ENCODE assay signal across 10 cellular contexts in the genomic region with DNA sequence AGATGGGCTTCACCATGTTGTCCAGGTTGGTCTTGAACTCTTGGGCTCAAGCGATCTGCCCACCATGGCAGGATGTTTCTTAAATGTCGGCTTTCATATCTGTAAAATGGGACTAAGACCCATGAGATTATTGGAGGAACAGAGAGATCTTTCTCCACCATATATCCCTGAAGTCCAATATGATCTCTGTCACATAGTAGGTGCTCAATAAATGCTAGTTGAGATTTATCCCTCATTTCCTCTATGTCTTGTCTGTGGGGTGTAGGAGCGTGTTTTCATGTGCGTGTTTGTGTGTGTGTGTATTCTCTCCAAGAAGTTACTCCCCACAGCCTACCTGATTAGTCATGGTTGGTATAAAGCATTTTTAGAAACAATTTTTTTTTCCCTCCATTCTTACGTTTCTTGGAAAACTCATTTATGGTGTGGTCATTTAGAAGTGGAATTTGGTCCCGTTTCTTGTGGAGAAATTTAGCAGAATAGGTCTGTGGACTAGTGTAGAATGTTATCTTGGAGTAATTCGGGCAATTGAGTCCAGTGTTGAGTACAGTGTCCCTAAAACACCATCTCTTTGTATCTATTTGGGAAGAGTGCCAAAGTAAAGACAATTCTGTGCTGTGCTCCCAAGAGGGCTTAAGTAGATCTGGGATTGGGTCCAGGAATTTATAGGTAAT. TPM values are rescaled to one million over a fixed set of nuclear protein-coding genes. Genes with fewer than 3 reads are reported as not detected.
DNase-seq lines count a peak whose midpoint lies in the region; ATAC-seq and TF ChIP-seq lines count a peak whose summit lies in the region.
"Had no signal": no experiment of that assay in that cellular context is flagged by ENCODE, and none has a peak within 500 bp of the region (broad histone marks: within the 10 kb centered on the region; RNA-seq: fewer than 3 reads in every experiment).

No MANE protein-coding gene starts in this region.

- no TSS peak for BruUV-seq in PC-3 (replicated peaks; lab: Mats Ljungman, UMichigan)

- H3K4me1 ChIP-seq in HEK293 (ENCODE audit: control insufficient read depth, insufficient read depth, low read length) (peaks cover 19% of the 10 kb centered on the region), PC-3 (ENCODE audit: insufficient read depth, low read length) (peaks cover 4% of the 10 kb centered on the region), aorta (ENCODE audit: control insufficient read depth in 1 of 2, insufficient read depth in 2 of 2, low read length in 2 of 2) (peaks cover 0 to 6% of the 10 kb centered on the region in 2 donors), right atrium auricular region (peaks cover 0 to 31% of the 10 kb centered on the region in 2 donors)

- H3K79me2 ChIP-seq in PC-3 (ENCODE audit: low read length) = peaks cover 88% of the 10 kb centered on the region

- H4K20me1 ChIP-seq in PC-3 (ENCODE audit: low read length) = peaks cover 51% of the 10 kb centered on the region

- no peak overlapping the region for H3K4me3 ChIP-seq in HEK293 (ENCODE audit: low read depth, low read length)
- H3K4me3 ChIP-seq in PC-3 (ENCODE audit: low read length) = no peak overlapping the region
- H3K4me3 ChIP-seq in aorta (ENCODE audit: low read length in 2 of 2) = no peak overlapping the region
- H3K4me3 ChIP-seq in right atrium auricular region = no peak overlapping the region

- TF ChIP-seq CTCF in HEK293 (tag by site-specific recombination; IDR thresholded peaks at IDR 0.05) (no peak), PC-3 (conservative IDR thresholded peaks at IDR 0.05; ENCODE audit: low read depth, low read length) (no peak), right atrium auricular region (IDR thresholded peaks at IDR 0.05) (no peak)

- no peak for ATAC-seq in PC-3
- no peak for ATAC-seq in aorta (ENCODE audit: low FRiP score)
- no peak for ATAC-seq in HG03521 (IDR thresholded peaks at IDR 0.05; ENCODE audit: unreplicated experiment)

- POLR2A ChIA-PET in HEK293 (lab: Yijun Ruan, JAX) = no interaction called here
- POLR2A ChIA-PET in PC-3 (lab: Charles Lee; ENCODE audit: unreplicated experiment) = no interaction called here

- H2AFZ ChIP-seq in PC-3 (ENCODE audit: low read length) = no peak overlapping the region

- intact Hi-C loops in PC-3 (cut with micrococcal nuclease) (no loop called here), aorta (cut with DNase I) (no loop called here)

- no peaks in the 10 kb centered on the region for H3K9me2 ChIP-seq in PC-3 (replicated peaks; ENCODE audit: low read length)

- H3K27ac ChIP-seq in HEK293 (ENCODE audit: extremely low read depth, low read depth, low read length) = peak overlapping the region; percentile 33
- no peak overlapping the region for H3K27ac ChIP-seq in PC-3 (ENCODE audit: low read length)
- H3K27ac ChIP-seq in aorta (ENCODE audit: low read depth in 1 of 2, low read length in 2 of 2) = peak overlapping the region in 1 of 2 donors; percentile 57
- peak overlapping the region in 1 of 2 donors; percentile 15 for H3K27ac ChIP-seq in right atrium auricular region

- CTCF ChIA-PET in HEK293 (lab: Yijun Ruan, JAX) (interaction anchor here (4.7 kb wide), 1 partner anchor 12 kb away, joined by 43 read pairs; no protein-coding TSS in a partner anchor), PC-3 (lab: Charles Lee) (no interaction called here)

- no peaks in the 10 kb centered on the region for H3K9me3 ChIP-seq in HEK293 (ENCODE audit: control insufficient read depth, insufficient read depth, low read depth, low read length)
- H3K9me3 ChIP-seq in PC-3 (ENCODE audit: low read length) = no peaks in the 10 kb centered on the region
- H3K9me3 ChIP-seq in aorta (ENCODE audit: control insufficient read depth, low read length) = no peaks in the 10 kb centered on the region
- no peaks in the 10 kb centered on the region for H3K9me3 ChIP-seq in right atrium auricular region

- peak; percentile 72 for DNase-seq in COLO829 (ENCODE audit: low spot score)
- peak; percentile 18 for DNase-seq in PC-3
- peak; percentile 35 for DNase-seq in globus pallidus (ENCODE audit: low spot score)
- no peak for DNase-seq in aorta
- DNase-seq in right atrium auricular region (ENCODE audit: low spot score) = no peak
- DNase-seq in cerebellum (ENCODE audit: low spot score) = no peak
- DNase-seq: activated CD4-positive, alpha-beta memory T cell treated with anti-CD3 and anti-CD28 coated beads for 36 hours; activated naive CD8-positive, alpha-beta T cell treated with anti-CD3 and anti-CD28 coated beads, Interleukin-2, amount 10 ng/mL, durations not matched to agents 7 days and 5 days had no signal

- no peaks in the 10 kb centered on the region for H3K27me3 ChIP-seq in PC-3 (ENCODE audit: low read length)
- H3K27me3 ChIP-seq in aorta (ENCODE audit: control insufficient read depth in 1 of 2, insufficient read depth in 2 of 2, low read length in 1 of 2) = no peaks in the 10 kb centered on the region
- no peaks in the 10 kb centered on the region for H3K27me3 ChIP-seq in right atrium auricular region

- H3K4me2 ChIP-seq in PC-3 (ENCODE audit: low read length) = no peak overlapping the region

- no peak overlapping the region for H3K9ac ChIP-seq in PC-3 (ENCODE audit: low read length)

- peaks cover 22 to 60% of the 10 kb centered on the region in 2 experiments for H3K36me3 ChIP-seq in HEK293 (ENCODE audit: control insufficient read depth in 2 of 2, insufficient read depth in 1 of 2, low read length in 2 of 2)
- H3K36me3 ChIP-seq in PC-3 (ENCODE audit: low read depth, low read length) = peaks cover 17% of the 10 kb centered on the region; the same call in 1 of the 2 replicates
- no peaks in the 10 kb centered on the region for H3K36me3 ChIP-seq in aorta (ENCODE audit: control insufficient read depth in 1 of 2, insufficient read depth in 2 of 2, low read length in 1 of 2)
- peaks cover 10% of the 10 kb centered on the region for H3K36me3 ChIP-seq in right atrium auricular region

- no peaks in the 10 kb centered on the region for H3F3A ChIP-seq in PC-3 (ENCODE audit: low read length, unreplicated experiment)

- WGBS in aorta, 2 donors = 62% methylated on average over 7 of the region's 7 CpGs

TF ChIP-seq in HEK293, 187 proteins besides CTCF, POLR2A, EP300 and RAD21 (continues in another document):
- TF ChIP-seq ZEB2 (tag by site-specific recombination; IDR thresholded peaks at IDR 0.05) (peak; percentile 60), ZNF747 (tag by site-specific recombination; IDR thresholded peaks at IDR 0.05) (no peak), ZNF391 (tag by site-specific recombination; IDR thresholded peaks at IDR 0.05; ENCODE audit: borderline replicate concordance, low read depth) (no peak), GLI2 (tag by site-specific recombination; IDR thresholded peaks at IDR 0.05; ENCODE audit: borderline replicate concordance, low read depth) (no peak), ZNF610 (tag by site-specific recombination; IDR thresholded peaks at IDR 0.05; ENCODE audit: borderline replicate concordance) (no peak), BCL11B (tag by site-specific recombination; IDR thresholded peaks at IDR 0.05; ENCODE audit: low read depth) (0 out of 2 replicates have a peak, but pooled peaks have one; percentile 42), ZNF184 (tag by site-specific recombination; IDR thresholded peaks at IDR 0.05) (no peak), ZNF571 (tag by site-specific recombination; IDR thresholded peaks at IDR 0.05) (no peak), ZNF843 (tag by site-specific recombination; IDR thresholded peaks at IDR 0.05) (peak; percentile 76; the same call in 1 of the 2 replicates), ZNF561 (tag by site-specific recombination; IDR thresholded peaks at IDR 0.05; ENCODE audit: borderline replicate concordance) (0 out of 2 replicates have a peak, but pooled peaks have one; percentile 40), ZNF558 (tag by site-specific recombination; IDR thresholded peaks at IDR 0.05) (no peak), ZBTB17 (tag by site-specific recombination; IDR thresholded peaks at IDR 0.05) (peak; percentile 59)
- TF ChIP-seq, protein P1, sequence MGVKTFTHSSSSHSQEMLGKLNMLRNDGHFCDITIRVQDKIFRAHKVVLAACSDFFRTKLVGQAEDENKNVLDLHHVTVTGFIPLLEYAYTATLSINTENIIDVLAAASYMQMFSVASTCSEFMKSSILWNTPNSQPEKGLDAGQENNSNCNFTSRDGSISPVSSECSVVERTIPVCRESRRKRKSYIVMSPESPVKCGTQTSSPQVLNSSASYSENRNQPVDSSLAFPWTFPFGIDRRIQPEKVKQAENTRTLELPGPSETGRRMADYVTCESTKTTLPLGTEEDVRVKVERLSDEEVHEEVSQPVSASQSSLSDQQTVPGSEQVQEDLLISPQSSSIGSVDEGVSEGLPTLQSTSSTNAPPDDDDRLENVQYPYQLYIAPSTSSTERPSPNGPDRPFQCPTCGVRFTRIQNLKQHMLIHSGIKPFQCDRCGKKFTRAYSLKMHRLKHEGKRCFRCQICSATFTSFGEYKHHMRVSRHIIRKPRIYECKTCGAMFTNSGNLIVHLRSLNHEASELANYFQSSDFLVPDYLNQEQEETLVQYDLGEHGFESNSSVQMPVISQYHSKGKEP (tag by site-specific recombination; IDR thresholded peaks at IDR 0.05) = 0 out of 2 replicates have a peak, but pooled peaks have one; percentile 42

RNA-seq across cellular contexts. Expression of a gene that starts 4.3 kb away (rescaled TPM):
- total RNA-seq in PC-3 (2014; rRNA removed) (64.8 and 80.4 TPM in 2 replicates), aorta (10 to 100 TPM; 62.1 to 85.2 TPM), right atrium auricular region (10 to 100 TPM; 75.7 to 77.1 TPM), cerebellum (64.0 TPM)
- 100 to 1,000 TPM in 1 of 2 donors, 10 to 100 TPM in 1; 60.2 to 120 TPM for polyA plus RNA-seq in aorta

RNA-seq across cellular contexts. Expression of a gene that starts 24.6 kb away (rescaled TPM):
- total RNA-seq in PC-3 (2014; rRNA removed) = 34.6 and 49.4 TPM in 2 replicates
- 10 to 100 TPM; 22.4 to 25.0 TPM for total RNA-seq in aorta
- 10 to 100 TPM; 15.5 to 57.2 TPM for polyA plus RNA-seq in aorta
- 10 to 100 TPM; 20.0 to 20.8 TPM for total RNA-seq in right atrium auricular region
- 18.1 TPM for total RNA-seq in cerebellum

Comparison
In these comparisons a context has a peak if more than half of its experiments do, and no peak if none do; other contexts are left out.
1. DNase-seq: peak in COLO829 (single experiment), PC-3 (single experiment) and globus pallidus (single experiment); none in aorta (0 of 2), right atrium auricular region (single experiment) and cerebellum (single experiment).